Comparison of ENCODE assay signal across 21 cellular contexts in the genomic region with DNA sequence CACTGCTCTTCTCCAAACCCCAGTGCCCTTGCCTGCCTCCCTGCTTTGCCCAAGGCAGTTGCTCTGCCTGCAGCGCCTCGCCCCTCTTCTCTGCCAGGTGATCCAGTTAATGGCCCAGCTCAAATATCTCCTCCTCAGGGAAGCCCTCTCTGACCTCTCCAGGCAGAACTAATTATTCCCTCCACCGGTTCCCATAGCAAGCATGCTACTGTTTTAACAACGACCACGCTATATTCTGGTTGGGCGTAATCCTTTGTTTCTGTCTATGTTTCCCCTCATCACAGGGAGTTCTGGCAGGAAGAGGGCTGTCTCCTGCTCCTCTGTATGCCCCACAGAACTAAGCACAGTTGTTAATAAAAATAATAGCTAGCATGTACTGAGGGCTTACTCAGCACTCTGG. TPM values are rescaled to one million over a fixed set of nuclear protein-coding genes. Genes with fewer than 3 reads are reported as not detected.
DNase-seq lines count a peak whose midpoint lies in the region; ATAC-seq lines count a peak whose summit lies in the region.
"Had no signal": no experiment of that assay in that cellular context is flagged by ENCODE, and none has a peak within 500 bp of the region (broad histone marks: within the 10 kb centered on the region; RNA-seq: fewer than 3 reads in every experiment).

No MANE protein-coding gene starts in this region.

- ATAC-seq in GM21390 (IDR thresholded peaks at IDR 0.05; ENCODE audit: unreplicated experiment) (no peak), HG03045 (IDR thresholded peaks at IDR 0.05; ENCODE audit: unreplicated experiment) (no peak)
- no peak for ATAC-seq in activated T-helper 17 cell treated with anti-CD3 and anti-CD28 coated beads, Interleukin-2, amount 50 U/mL, for 72 hours (replicated peaks)
- ATAC-seq: activated CD8-positive, alpha-beta T cell treated with anti-CD3 and anti-CD28 coated beads for 36 hours; K562; stimulated activated naive B cell treated with anti-CD40 and anti-IgM and Interleukin-4, amounts not matched to agents 10 μg/mL and 1 μg/mL and 100 μg/mL, for 72 hours had no signal

- no peaks in the 10 kb centered on the region for H3K4me1 Mint-ChIP-seq in activated T-helper 17 cell treated with anti-CD3 and anti-CD28 coated beads, Interleukin-2, amount 50 U/mL, for 72 hours
- H3K4me1 Mint-ChIP-seq: stimulated activated naive B cell treated with anti-CD40 and anti-IgM and Interleukin-4, amounts not matched to agents 10 μg/mL and 1 μg/mL and 100 μg/mL, for 72 hours had no signal

- H3K36me3 ChIP-seq in HAP-1 (replicated peaks) = no peaks in the 10 kb centered on the region
- H3K36me3 ChIP-seq: breast epithelium, neutrophil, thoracic aorta had no signal

- H3K9me3 Mint-ChIP-seq in activated T-helper 17 cell treated with anti-CD3 and anti-CD28 coated beads, Interleukin-2, amount 50 U/mL, for 72 hours = no peaks in the 10 kb centered on the region
- H3K9me3 Mint-ChIP-seq: activated CD8-positive, alpha-beta T cell treated with anti-CD3 and anti-CD28 coated beads for 36 hours; endodermal cell; HFFc6; stimulated activated naive B cell treated with anti-CD40 and anti-IgM and Interleukin-4, amounts not matched to agents 10 μg/mL and 1 μg/mL and 100 μg/mL, for 72 hours had no signal

- no peaks in the 10 kb centered on the region for H3K9me3 ChIP-seq in HAP-1
- H3K9me3 ChIP-seq: breast epithelium, neutrophil, thoracic aorta had no signal

- no peaks in the 10 kb centered on the region for H3K27me3 ChIP-seq in HAP-1 (ENCODE audit: low read depth)

- peaks cover 14% of the 10 kb centered on the region for H3K4me1 ChIP-seq in HAP-1
- H3K4me1 ChIP-seq: breast epithelium had no signal

- no peak overlapping the region for H3K4me3 ChIP-seq in HAP-1
- H3K4me3 ChIP-seq: breast epithelium, K562, thoracic aorta had no signal

- no peak overlapping the region for H3K27ac Mint-ChIP-seq in activated T-helper 17 cell treated with anti-CD3 and anti-CD28 coated beads, Interleukin-2, amount 50 U/mL, for 72 hours
- H3K27ac Mint-ChIP-seq: activated CD8-positive, alpha-beta T cell treated with anti-CD3 and anti-CD28 coated beads for 36 hours; endodermal cell; HFFc6; stimulated activated naive B cell treated with anti-CD40 and anti-IgM and Interleukin-4, amounts not matched to agents 10 μg/mL and 1 μg/mL and 100 μg/mL, for 72 hours had no signal

- in situ Hi-C loops in HAP-1 (cut with MboI; ENCODE audit: low sequenced_read_pairs) = no loop called here

- no peaks in the 10 kb centered on the region for H3K36me3 Mint-ChIP-seq in activated T-helper 17 cell treated with anti-CD3 and anti-CD28 coated beads, Interleukin-2, amount 50 U/mL, for 72 hours (ENCODE audit: low read depth)
- H3K36me3 Mint-ChIP-seq: stimulated activated naive B cell treated with anti-CD40 and anti-IgM and Interleukin-4, amounts not matched to agents 10 μg/mL and 1 μg/mL and 100 μg/mL, for 72 hours had no signal

- H3K4me3 Mint-ChIP-seq in activated T-helper 17 cell treated with anti-CD3 and anti-CD28 coated beads, Interleukin-2, amount 50 U/mL, for 72 hours = no peak overlapping the region
- H3K4me3 Mint-ChIP-seq: activated CD8-positive, alpha-beta T cell treated with anti-CD3 and anti-CD28 coated beads for 36 hours; endodermal cell; HFFc6; stimulated activated naive B cell treated with anti-CD40 and anti-IgM and Interleukin-4, amounts not matched to agents 10 μg/mL and 1 μg/mL and 100 μg/mL, for 72 hours had no signal

- peaks cover 19% of the 10 kb centered on the region for H3K27me3 Mint-ChIP-seq in activated T-helper 17 cell treated with anti-CD3 and anti-CD28 coated beads, Interleukin-2, amount 50 U/mL, for 72 hours

- DNase-seq in DMS153 (lab: John Stamatoyannopoulos, UW) (peak; percentile 92), HAP-1 (ENCODE audit: low spot score in 2 of 2) (peak; percentile 22 to 24), NCI-H2227 (lab: John Stamatoyannopoulos, UW; ENCODE audit: unreplicated experiment) (peak; percentile 44), dermis blood vessel endothelial cell (peak; percentile 12), SKM-1 treated with dmso at 0.1 percent for 144 hours (lab: John Stamatoyannopoulos, UW; ENCODE audit: unreplicated experiment) (no peak)
- DNase-seq: activated CD8-positive, alpha-beta T cell treated with anti-CD3 and anti-CD28 coated beads for 36 hours; activated naive CD4-positive, alpha-beta T cell; GF-D8; HFFc6; mammary epithelial cell; NCI-H226; small intestine; stimulated activated naive B cell treated with anti-CD40 and anti-IgM and Interleukin-4, amounts not matched to agents 10 μg/mL and 1 μg/mL and 100 μg/mL, for 72 hours had no signal

RNA-seq across cellular contexts. Expression of a gene that starts 36.8 kb away (rescaled TPM):
- 14.3 and 16.8 TPM in 2 replicates for total RNA-seq in dermis blood vessel endothelial cell
- 10 to 100 TPM; 21.6 to 23.7 TPM for total RNA-seq in activated T-helper 17 cell treated with anti-CD3 and anti-CD28 coated beads, Interleukin-2, amount 50 U/mL, for 72 hours
